ENCODE assay signal across 28 cellular contexts in the genomic region with DNA sequence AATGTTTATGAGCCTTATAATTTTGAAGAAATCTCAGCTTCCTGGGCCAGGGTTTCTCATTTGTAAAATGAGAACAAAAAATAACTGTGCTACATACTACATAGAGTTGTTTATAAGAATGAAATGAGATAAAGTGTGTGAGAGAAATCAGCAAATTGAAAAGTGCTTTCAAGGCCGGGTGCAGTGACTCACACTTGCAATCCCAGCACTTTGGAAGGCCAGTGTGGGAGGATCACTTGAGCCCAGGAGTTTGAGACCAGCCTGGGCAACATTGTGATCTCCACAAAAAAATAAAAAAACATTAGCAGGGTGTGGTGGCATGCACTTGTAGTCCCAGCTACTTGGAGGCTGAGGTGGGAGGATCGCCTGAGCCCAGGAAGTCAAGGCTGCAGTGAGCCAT. TPM values are rescaled to one million over a fixed set of nuclear protein-coding genes. Genes with fewer than 3 reads are reported as not detected.
"Had no signal": no experiment of that assay in that cellular context is flagged by ENCODE, and none has a peak within 500 bp of the region (broad histone marks: within the 10 kb centered on the region; RNA-seq: fewer than 3 reads in every experiment).

No MANE protein-coding gene starts in this region.

- H3K27ac ChIP-seq: hepatocyte, neural progenitor cell, sigmoid colon, thoracic aorta had no signal

- H3K27me3 ChIP-seq: neural progenitor cell had no signal

- H3K9me3 ChIP-seq: thoracic aorta had no signal

- H3K36me3 Mint-ChIP-seq: activated naive CD8-positive, alpha-beta T cell treated with anti-CD3 and anti-CD28 coated beads, Interleukin-2, amount 10 ng/mL, durations not matched to agents 7 days and 5 days; mesothelial cell of epicardium; neural progenitor cell; T-cell; type B pancreatic cell; WTC11 had no signal

- H3K9me3 Mint-ChIP-seq: activated naive CD4-positive, alpha-beta T cell treated with anti-CD3 and anti-CD28 coated beads for 36 hours; activated naive CD8-positive, alpha-beta T cell treated with anti-CD3 and anti-CD28 coated beads, Interleukin-2, amount 10 ng/mL, durations not matched to agents 7 days and 5 days; activated T-cell treated with anti-CD3 and anti-CD28 coated beads, Interleukin-2, amount 50 U/mL, for 72 hours; dendritic cell treated with granulocyte-macrophage colony-stimulating factor and Interleukin-4, amounts not matched to agents 40 ng/mL and 50 ng/mL, for 4 days; mesothelial cell of epicardium; neural progenitor cell; type B pancreatic cell; WTC11 had no signal

- H3K4me1 ChIP-seq: neural progenitor cell, sigmoid colon had no signal

- H3K79me2 ChIP-seq: hepatocyte had no signal

- H3K36me3 ChIP-seq: neural progenitor cell, sigmoid colon, thoracic aorta had no signal

- H3K4me3 Mint-ChIP-seq: activated naive CD4-positive, alpha-beta T cell treated with anti-CD3 and anti-CD28 coated beads for 36 hours; activated naive CD8-positive, alpha-beta T cell treated with anti-CD3 and anti-CD28 coated beads, Interleukin-2, amount 10 ng/mL, durations not matched to agents 7 days and 5 days; activated T-cell treated with anti-CD3 and anti-CD28 coated beads, Interleukin-2, amount 50 U/mL, for 72 hours; dendritic cell treated with granulocyte-macrophage colony-stimulating factor and Interleukin-4, amounts not matched to agents 40 ng/mL and 50 ng/mL, for 4 days; mesothelial cell of epicardium; naive thymus-derived CD8-positive, alpha-beta T cell; neural progenitor cell; T-cell; type B pancreatic cell; WTC11 had no signal

- H3K9ac ChIP-seq: neural progenitor cell had no signal

- ATAC-seq: activated T-cell treated with anti-CD3 and anti-CD28 coated beads, Interleukin-2, amount 50 U/mL, for 72 hours; left ventricle myocardium superior; naive thymus-derived CD8-positive, alpha-beta T cell; T-cell; WTC11 had no signal

- H3K4me3 ChIP-seq: hepatocyte, neural progenitor cell, sigmoid colon, thoracic aorta had no signal

- DNase-seq: activated CD4-positive, alpha-beta T cell treated with anti-CD3 and anti-CD28 coated beads, Interleukin-2, amount 50 U/mL, for 48 hours; activated effector memory CD4-positive, alpha-beta T cell treated with Interleukin-2 at 50 U/mL for 16 hours; activated naive CD4-positive, alpha-beta T cell treated with anti-CD3 and anti-CD28 coated beads for 36 hours; activated naive CD8-positive, alpha-beta T cell treated with anti-CD3 and anti-CD28 coated beads, Interleukin-2, amount 10 ng/mL, durations not matched to agents 7 days and 5 days; activated T-cell treated with anti-CD3 and anti-CD28 coated beads, Interleukin-2, amount 50 U/mL, for 72 hours; effector CD4-positive, alpha-beta T cell; glutamatergic neuron; left ventricle myocardium superior; mammary epithelial cell; naive thymus-derived CD8-positive, alpha-beta T cell; retina; sigmoid colon; stimulated activated CD4-positive, alpha-beta T cell treated with anti-CD3 and anti-CD28 coated beads, Interleukin-4, amount 100 ng/mL, for 1 hour; stimulated activated naive CD4-positive, alpha-beta T cell; T-cell; T-helper 9 cell had no signal

- H2AFZ ChIP-seq: hepatocyte, neural progenitor cell had no signal

- H3K27me3 Mint-ChIP-seq: dendritic cell treated with granulocyte-macrophage colony-stimulating factor and Interleukin-4, amounts not matched to agents 40 ng/mL and 50 ng/mL, for 4 days had no signal

- H3K27ac Mint-ChIP-seq: activated naive CD4-positive, alpha-beta T cell treated with anti-CD3 and anti-CD28 coated beads for 36 hours; activated naive CD8-positive, alpha-beta T cell treated with anti-CD3 and anti-CD28 coated beads, Interleukin-2, amount 10 ng/mL, durations not matched to agents 7 days and 5 days; activated T-cell treated with anti-CD3 and anti-CD28 coated beads, Interleukin-2, amount 50 U/mL, for 72 hours; dendritic cell treated with granulocyte-macrophage colony-stimulating factor and Interleukin-4, amounts not matched to agents 40 ng/mL and 50 ng/mL, for 4 days; mesothelial cell of epicardium; naive thymus-derived CD8-positive, alpha-beta T cell; neural progenitor cell; progenitor cell of endocrine pancreas; T-cell; type B pancreatic cell; WTC11 had no signal

- H3K4me2 ChIP-seq: hepatocyte, neural progenitor cell had no signal

RNA-seq across cellular contexts. Expression of gene FOXB1, which starts 22.4 kb away (rescaled TPM):
- total RNA-seq: activated naive CD4-positive, alpha-beta T cell treated with anti-CD3 and anti-CD28 coated beads for 36 hours; cardiac septum; epithelial cell of proximal tubule; frontal cortex; hepatocyte; left ventricle myocardium superior; mammary epithelial cell; mesothelial cell of epicardium; osteoblast; progenitor cell of endocrine pancreas; sigmoid colon; thoracic aorta had no signal
